Comparison of ENCODE assay signal across 5 cellular contexts in the genomic region with DNA sequence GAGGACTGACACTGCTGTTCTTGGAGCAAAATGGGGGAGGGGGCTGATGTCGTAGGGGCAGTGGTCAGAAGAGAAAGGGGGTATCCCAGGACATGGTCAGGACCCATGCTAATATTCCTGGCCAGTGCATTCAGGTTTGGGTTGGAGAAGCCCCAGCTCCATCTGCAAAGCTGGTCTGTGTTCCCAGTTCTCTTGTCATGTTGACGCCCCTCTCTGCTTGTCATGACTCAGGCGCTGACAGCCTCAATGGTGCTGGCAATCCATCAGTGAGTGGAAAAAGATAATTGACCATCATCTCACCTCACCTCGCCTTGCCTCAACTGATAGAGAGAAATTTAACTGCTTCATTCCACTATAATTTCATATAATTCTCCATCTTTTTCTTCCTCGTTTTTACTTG.
"Had no signal": no experiment of that assay in that cellular context is flagged by ENCODE, and none has a peak within 500 bp of the region (broad histone marks: within the 10 kb centered on the region; RNA-seq: fewer than 3 reads in every experiment).

No MANE protein-coding gene starts in this region.

- H3K36me3 Mint-ChIP-seq: IgD-negative memory B cell had no signal

- H3K27ac ChIP-seq: HL-60 had no signal

- H3K4me3 ChIP-seq: K562 had no signal

- H3K4me3 Mint-ChIP-seq: IgD-negative memory B cell had no signal

- ATAC-seq: HepG2, K562 had no signal

- DNase-seq: IMR-90 had no signal
